In genomic region chr19:1796395-1797142, GRCh38 we compare ENCODE assay signal across 1 cellular context.
TF ChIP-seq lines count a peak whose summit lies in the region.

No MANE protein-coding gene starts in this region.

TF ChIP-seq in H1, 55 proteins besides CTCF, POLR2A, EP300 and RAD21:
- TF ChIP-seq ATF3 (IDR thresholded peaks at IDR 0.05; ENCODE audit: insufficient read depth, low read depth, low read length) (no peak), NANOG (IDR thresholded peaks at IDR 0.05; ENCODE audit: insufficient read depth, low read depth, low read length, poor library complexity, severe bottlenecking) (no peak), ATF2 (IDR thresholded peaks at IDR 0.05; ENCODE audit: low read length) (no peak), GABPA (IDR thresholded peaks at IDR 0.05; ENCODE audit: borderline replicate concordance, insufficient read depth, low read length) (no peak), CHD2 (IDR thresholded peaks at IDR 0.05; ENCODE audit: low read length) (no peak), ZNF274 (IDR thresholded peaks at IDR 0.05; ENCODE audit: borderline replicate concordance, extremely low read depth, low read length) (no peak), EZH2 (IDR thresholded peaks at IDR 0.05; ENCODE audit: low read depth, low read length, severe bottlenecking) (no peak), JUN (IDR thresholded peaks at IDR 0.05; ENCODE audit: low read depth, low read length) (no peak), KDM4A (IDR thresholded peaks at IDR 0.05; ENCODE audit: low read depth, low read length, severe bottlenecking) (no peak), PHF8 (conservative IDR thresholded peaks at IDR 0.05; ENCODE audit: low read depth, low read length) (no peak), SIN3A (conservative IDR thresholded peaks at IDR 0.05 in 1 of 2, IDR thresholded peaks at IDR 0.05 in 1 of 2; ENCODE audit: low read depth in 1 of 2, low read length in 2 of 2) (no peak), SP1 (IDR thresholded peaks at IDR 0.05; ENCODE audit: low read depth, low read length) (no peak), HDAC6 (IDR thresholded peaks at IDR 0.05; ENCODE audit: low read depth, low read length) (no peak), CTBP2 (IDR thresholded peaks at IDR 0.05; ENCODE audit: borderline replicate concordance, insufficient read depth, insufficient read length, low read length) (no peak), NRF1 (IDR thresholded peaks at IDR 0.05; ENCODE audit: low read depth, low read length) (no peak), CHD1 (IDR thresholded peaks at IDR 0.05; ENCODE audit: low read depth, low read length) (no peak)
